In genomic region chr17:45293413-45294211, GRCh38 we compare ENCODE assay signal across 8 cellular contexts. TPM values are rescaled to one million over a fixed set of nuclear protein-coding genes. Genes with fewer than 3 reads are reported as not detected.
DNase-seq lines count a peak whose midpoint lies in the region; ATAC-seq and TF ChIP-seq lines count a peak whose summit lies in the region.

No MANE protein-coding gene starts in this region.

- no peaks in the 10 kb centered on the region for H3K27me3 ChIP-seq in HL-60 (ENCODE audit: insufficient read depth, poor library complexity, severe bottlenecking)

- no peak overlapping the region for H3K4me3 Mint-ChIP-seq in WTC11
- H3K4me3 Mint-ChIP-seq in natural killer cell = no peak overlapping the region

- H3K4me3 ChIP-seq in HL-60 (replicated peaks; ENCODE audit: insufficient read depth, low read length) (no peak overlapping the region), fibroblast of the aortic adventitia (ENCODE audit: low read depth, low read length) (no peak overlapping the region)

- CTCF ChIA-PET in WTC11 (lab: Charles Lee) = interaction anchor here (0.5 to 2.8 kb wide), 10 partner anchors 10 to 104 kb away, joined by 3 to 16 read pairs (median 4); no protein-coding TSS in a partner anchor

- H3K36me3 Mint-ChIP-seq in WTC11 (no peaks in the 10 kb centered on the region), natural killer cell (no peaks in the 10 kb centered on the region)

- POLR2A ChIA-PET in WTC11 (lab: Charles Lee) = no interaction called here

- ATAC-seq in WTC11 (no peak), natural killer cell (peak; percentile 27 to 61 (median 46)), HG03378 (IDR thresholded peaks at IDR 0.05; ENCODE audit: unreplicated experiment) (no peak), GM19455 (IDR thresholded peaks at IDR 0.05; ENCODE audit: unreplicated experiment) (no peak)

- H3K27ac Mint-ChIP-seq in WTC11 (no peak overlapping the region), natural killer cell (peak overlapping the region; percentile 16 to 78)

- intact Hi-C loops in natural killer cell (cut with micrococcal nuclease) = no loop called here

- H3K4me1 Mint-ChIP-seq in WTC11 = no peaks in the 10 kb centered on the region
- H3K4me1 Mint-ChIP-seq in natural killer cell = peaks cover 66 to 74% of the 10 kb centered on the region in 2 donors

- TF ChIP-seq CTCF in HL-60 (IDR thresholded peaks at IDR 0.05; ENCODE audit: insufficient read depth, low read length) (no peak), WTC11 (IDR thresholded peaks at IDR 0.05) (no peak), fibroblast of the aortic adventitia (IDR thresholded peaks at IDR 0.05; ENCODE audit: insufficient read depth, low read length) (no peak), natural killer cell (IDR thresholded peaks at IDR 0.05) (no peak)

- H3K27me3 Mint-ChIP-seq in WTC11 (ENCODE audit: low read depth) (no peaks in the 10 kb centered on the region), natural killer cell (ENCODE audit: low read depth in 2 of 2) (no peaks in the 10 kb centered on the region)

- no peak overlapping the region for H3K27ac ChIP-seq in HL-60 (replicated peaks)

- H3K9me3 Mint-ChIP-seq in WTC11 = no peaks in the 10 kb centered on the region
- no peaks in the 10 kb centered on the region for H3K9me3 Mint-ChIP-seq in natural killer cell

- DNase-seq in C1 segment of cervical spinal cord (lab: John Stamatoyannopoulos, UW) (peak in 11 of 14 donors; percentile 28 to 86 (median 64)), HL-60 (ENCODE audit: low read depth in 1 of 2, low spot score in 1 of 2) (peak; percentile 43 to 63), WTC11 (ENCODE audit: low spot score) (no peak), fibroblast of the aortic adventitia (ENCODE audit: low read depth) (peak; percentile 89), natural killer cell (no peak), germinal center (ENCODE audit: low spot score) (no peak)

TF ChIP-seq in WTC11, 78 proteins besides CTCF, POLR2A, EP300 and RAD21:
- TF ChIP-seq GABPB1 (CRISPR knock-in tag; IDR thresholded peaks at IDR 0.05) (peak; percentile 36; the same call in 1 of the 2 replicates), NFE2L1 (CRISPR knock-in tag; IDR thresholded peaks at IDR 0.05) (no peak)

RNA-seq across cellular contexts. Expression of gene MAP3K14, which starts 23.2 kb away (rescaled TPM):
- total RNA-seq in WTC11 (2021) (3.3 to 4.0 TPM (median 3.8 TPM) in 3 replicates), fibroblast of the aortic adventitia (ENCODE audit: low replicate concordance) (1.6 and 3.3 TPM in 2 replicates), natural killer cell (10 to 100 TPM; 28.0 to 31.9 (median 31.6) TPM)

RNA-seq across cellular contexts. Expression of gene SPATA32, which starts 31.7 kb away (rescaled TPM):
- 0.14 to 0.15 TPM in 2 of 3 replicates, not detected in the other for total RNA-seq in WTC11 (2021)
- not detected in 2 replicates for total RNA-seq in fibroblast of the aortic adventitia (ENCODE audit: low replicate concordance)
- total RNA-seq in natural killer cell = under 1 TPM in 1 of 3 donors, not detected in 2; 0.43 TPM

Comparison
In these comparisons a context has a peak if more than half of its experiments do, and no peak if none do; other contexts are left out.
1. DNase-seq: peak in C1 segment of cervical spinal cord (11 of 14), HL-60 (2 of 2) and fibroblast of the aortic adventitia (single experiment); none in WTC11 (single experiment), natural killer cell (single experiment) and germinal center (single experiment).
2. ATAC-seq: peak in natural killer cell (3 of 3); none in WTC11 (single experiment), HG03378 (single experiment) and GM19455 (single experiment).